In genomic region chr1:8097077-8097799, GRCh38 we compare ENCODE assay signal across 7 cellular contexts.
DNase-seq lines count a peak whose midpoint lies in the region; ATAC-seq and TF ChIP-seq lines count a peak whose summit lies in the region.

No MANE protein-coding gene starts in this region.

- no peaks in the 10 kb centered on the region for H3K36me3 ChIP-seq in skeletal muscle satellite cell (ENCODE audit: insufficient read depth, low read length)

- peak overlapping the region; percentile 85 for H3K9ac ChIP-seq in skeletal muscle satellite cell (ENCODE audit: low read depth, low read length)

- H3K4me3 ChIP-seq in skeletal muscle satellite cell (ENCODE audit: low read length) = no peak overlapping the region

- H3K4me2 ChIP-seq in skeletal muscle satellite cell (ENCODE audit: low read length) = peak overlapping the region; percentile 62

- no peaks in the 10 kb centered on the region for H3K9me3 ChIP-seq in skeletal muscle satellite cell (replicated peaks; ENCODE audit: low read length)

- peaks cover 57% of the 10 kb centered on the region for H3K4me1 ChIP-seq in skeletal muscle satellite cell (ENCODE audit: control insufficient read depth, insufficient read depth, low read length)

- H3K27me3 ChIP-seq in skeletal muscle satellite cell (ENCODE audit: control insufficient read depth, insufficient read depth, low read length) = no peaks in the 10 kb centered on the region

- no peak for TF ChIP-seq CTCF in GM10266 (IDR thresholded peaks at IDR 0.05; ENCODE audit: control insufficient read depth, insufficient read depth, low read depth, missing control alignments)

- DNase-seq in GM10266 (ENCODE audit: extremely low spot score) (peak; percentile 50), HS-5 (ENCODE audit: low read depth) (peak; percentile 92), SIG-M5 treated with dmso at 0.1 percent for 504 hours (lab: John Stamatoyannopoulos, UW; ENCODE audit: unreplicated experiment) (peak; percentile 57), medulla oblongata (ENCODE audit: extremely low spot score) (no peak)

- ATAC-seq in GM21423 (IDR thresholded peaks at IDR 0.05; ENCODE audit: unreplicated experiment) (peak; percentile 93), esophagus mucosa (peak; percentile 92)
